Comparison of ENCODE assay signal across 31 cellular contexts in the genomic region with DNA sequence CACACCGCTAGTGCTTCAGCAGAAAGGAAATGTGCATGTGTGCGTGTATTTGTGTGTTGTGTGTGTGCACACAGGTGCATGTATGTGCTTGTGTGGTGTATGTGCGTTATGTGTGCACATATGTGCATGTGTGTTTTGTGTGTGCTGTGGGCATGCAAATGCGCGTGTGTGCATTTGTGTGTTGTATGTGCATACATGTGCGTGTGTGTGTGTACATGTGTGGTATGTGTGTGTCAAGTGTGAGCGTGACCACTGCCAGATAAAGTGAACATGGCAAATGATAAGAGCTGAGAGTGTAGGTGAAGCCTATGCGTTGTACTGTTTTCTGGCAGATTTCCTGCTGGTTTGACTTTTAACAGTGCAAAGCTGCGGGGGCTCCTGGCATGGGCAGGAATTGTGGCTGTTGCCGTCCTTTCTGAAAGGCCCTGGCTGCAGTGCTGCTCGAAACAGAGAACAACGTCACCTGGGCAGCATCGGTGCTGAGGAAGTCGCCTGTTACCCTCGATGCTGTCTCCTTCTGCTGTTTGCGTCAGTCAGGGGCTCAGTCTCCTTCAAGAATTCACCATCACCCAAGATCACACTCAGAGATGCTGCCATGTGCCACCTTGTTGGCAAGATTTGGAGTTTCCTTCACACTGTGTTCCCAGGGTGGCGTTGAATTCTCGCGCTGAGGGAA. TPM values are rescaled to one million over a fixed set of nuclear protein-coding genes. Genes with fewer than 3 reads are reported as not detected.
DNase-seq lines count a peak whose midpoint lies in the region; ATAC-seq, FAIRE-seq and TF ChIP-seq lines count a peak whose summit lies in the region.
"Had no signal": no experiment of that assay in that cellular context is flagged by ENCODE, and none has a peak within 500 bp of the region (broad histone marks: within the 10 kb centered on the region; RNA-seq: fewer than 3 reads in every experiment).

No MANE protein-coding gene starts in this region.

- intact Hi-C loops in natural killer cell (cut with micrococcal nuclease) (no loop called here), transverse colon (cut with DNase I; ENCODE audit: low total_unique reads) (loop anchor here (5.0 kb wide), 1 partner anchor 47 kb away; no protein-coding TSS in a partner anchor)

- no peaks in the 10 kb centered on the region for H3K4me1 Mint-ChIP-seq in natural killer cell treated with Interleukin-12 subunit alpha and Interleukin-12 subunit beta and Interleukin-15 and Interleukin-18, amount 100 ng/mL, for 72 hours (ENCODE audit: low read depth in 2 of 2)
- H3K4me1 Mint-ChIP-seq in natural killer cell (no peaks in the 10 kb centered on the region), chondrocyte (ENCODE audit: low read depth) (no peaks in the 10 kb centered on the region)
- H3K4me1 Mint-ChIP-seq: CD4-positive, alpha-beta memory T cell had no signal

- peak overlapping the region; percentile 25 for H3K23ac ChIP-seq in neuronal stem cell (ENCODE audit: low read depth, low read length, poor library complexity)

- WGBS in neuronal stem cell (ENCODE audit: extremely low coverage in 2 of 2, insufficient read length in 2 of 2, insufficient replicate concordance in 1 of 2), 2 donors, result no CpG with 5 or more reads among the region's 19 CpGs
- WGBS in transverse colon (ENCODE audit: low coverage in 1 of 2), 2 donors, result 88 to 91% methylated on average over 9 to 19 of the region's 19 CpGs

- peak overlapping the region; percentile 15 for H3K18ac ChIP-seq in neuronal stem cell (ENCODE audit: low read length)

- H2BK15ac ChIP-seq in neuronal stem cell (ENCODE audit: low read length), result no peak overlapping the region

- no peak overlapping the region for H2BK5ac ChIP-seq in neuronal stem cell (ENCODE audit: low read length)

- H3K27me3 Mint-ChIP-seq in natural killer cell treated with Interleukin-12 subunit alpha and Interleukin-12 subunit beta and Interleukin-15 and Interleukin-18, amount 100 ng/mL, for 72 hours, result no peaks in the 10 kb centered on the region
- H3K27me3 Mint-ChIP-seq in natural killer cell (ENCODE audit: low read depth in 2 of 2), result no peaks in the 10 kb centered on the region
- peaks cover 9% of the 10 kb centered on the region for H3K27me3 Mint-ChIP-seq in chondrocyte (ENCODE audit: low read depth)

- H3K27ac Mint-ChIP-seq in natural killer cell treated with Interleukin-12 subunit alpha and Interleukin-12 subunit beta and Interleukin-15 and Interleukin-18, amount 100 ng/mL, for 72 hours, result no peak overlapping the region
- no peak overlapping the region for H3K27ac Mint-ChIP-seq in natural killer cell
- no peak overlapping the region for H3K27ac Mint-ChIP-seq in chondrocyte (ENCODE audit: unreplicated experiment)
- H3K27ac Mint-ChIP-seq: CD4-positive, alpha-beta memory T cell; GM23338; HFFc6 had no signal

- peak overlapping the region; percentile 66 for H3K9ac ChIP-seq in neuronal stem cell (ENCODE audit: low read depth, low read length, poor library complexity)

- H3K9me3 ChIP-seq in neuronal stem cell (replicated peaks in 1 of 2; ENCODE audit: control insufficient read depth in 2 of 2, insufficient read depth in 1 of 2, low read depth in 1 of 2, low read length in 2 of 2), result peaks cover 0 to 2% of the 10 kb centered on the region in 2 donors
- H3K9me3 ChIP-seq in transverse colon, result no peaks in the 10 kb centered on the region
- H3K9me3 ChIP-seq: A549, HAP-1 had no signal

- H3K4me1 ChIP-seq in neuronal stem cell (ENCODE audit: control insufficient read depth in 2 of 2, insufficient read depth in 1 of 2, low read depth in 1 of 2, low read length in 2 of 2) (peaks cover 0 to 13% of the 10 kb centered on the region in 2 donors), transverse colon (peaks cover 0 to 3% (median 0%) of the 10 kb centered on the region in 4 donors)
- H3K4me1 ChIP-seq: A549, HAP-1 had no signal

- H3K36me3 ChIP-seq in neuronal stem cell (replicated peaks in 1 of 2; ENCODE audit: control insufficient read depth in 2 of 2, insufficient read depth in 2 of 2, low read length in 2 of 2) (no peaks in the 10 kb centered on the region), transverse colon (no peaks in the 10 kb centered on the region)
- H3K36me3 ChIP-seq: HAP-1 had no signal

- TF ChIP-seq CTCF in natural killer cell (IDR thresholded peaks at IDR 0.05), result no peak
- TF ChIP-seq CTCF in chondrocyte (IDR thresholded peaks at IDR 0.05), result no peak
- no peak for TF ChIP-seq CTCF in transverse colon (IDR thresholded peaks at IDR 0.05)

- no peak for TF ChIP-seq POLR2A in transverse colon (IDR thresholded peaks at IDR 0.05)

- H3K79me1 ChIP-seq in neuronal stem cell (ENCODE audit: low read depth, low read length), result no peaks in the 10 kb centered on the region

- H3K4ac ChIP-seq in neuronal stem cell (ENCODE audit: low read length), result no peak overlapping the region

- H3K27ac ChIP-seq in neuronal stem cell (replicated peaks; ENCODE audit: low read length) (no peak overlapping the region), transverse colon (no peak overlapping the region)
- H3K27ac ChIP-seq: A549, PC-9, SK-N-MC had no signal

- DNase-seq in natural killer cell treated with Interleukin-12 subunit alpha and Interleukin-12 subunit beta and Interleukin-15 and Interleukin-18, amount 100 ng/mL, for 72 hours (ENCODE audit: low spot score), result peak; percentile 5
- DNase-seq in natural killer cell (no peak), chondrocyte (ENCODE audit: low spot score) (peak; percentile 32), neuronal stem cell (ENCODE audit: low spot score) (no peak), urothelium cell line (ENCODE audit: low spot score) (no peak), medulla oblongata (ENCODE audit: extremely low spot score) (no peak), transverse colon (no peak)
- DNase-seq: AML-193; C1 segment of cervical spinal cord; CD4-positive, alpha-beta memory T cell; COR-L47; HFFc6; Karpas-422; NCI-H1105; NCI-H1436 treated with DMSO at 0.1 percent for 48 hours; NCI-H2029; NCI-H446 treated with DMSO at 0.1 percent for 48 hours; NCI-H526; NCI-H82; NK-92 treated with Interleukin-12 subunit alpha and Interleukin-12 subunit beta, amount 100 ng/mL, for 24 hours; PC-9; SHP77 treated with DMSO at 0.1 percent for 48 hours; SW 1271 had no signal

- no peak overlapping the region for H2BK120ac ChIP-seq in neuronal stem cell (ENCODE audit: low read depth, low read length)

- no peaks in the 10 kb centered on the region for H3K9me3 Mint-ChIP-seq in natural killer cell treated with Interleukin-12 subunit alpha and Interleukin-12 subunit beta and Interleukin-15 and Interleukin-18, amount 100 ng/mL, for 72 hours
- H3K9me3 Mint-ChIP-seq in natural killer cell, result no peaks in the 10 kb centered on the region
- no peaks in the 10 kb centered on the region for H3K9me3 Mint-ChIP-seq in chondrocyte (ENCODE audit: low read depth)
- H3K9me3 Mint-ChIP-seq: GM23338 had no signal

- no peak overlapping the region for H3K4me2 ChIP-seq in neuronal stem cell (ENCODE audit: insufficient read depth, low read length, poor library complexity, severe bottlenecking)
- H3K4me2 ChIP-seq: A549, GM23338, PC-9 had no signal

- peak overlapping the region in 1 of 2 donors; percentile 7 for H3K4me3 ChIP-seq in neuronal stem cell (ENCODE audit: low read length in 2 of 2)
- H3K4me3 ChIP-seq in transverse colon, result no peak overlapping the region
- H3K4me3 ChIP-seq: A549, GM23338, HAP-1, PC-9, SK-N-MC had no signal

- peak overlapping the region; percentile 59 for H3K14ac ChIP-seq in neuronal stem cell (ENCODE audit: low read length)

- H3K36me3 Mint-ChIP-seq in natural killer cell treated with Interleukin-12 subunit alpha and Interleukin-12 subunit beta and Interleukin-15 and Interleukin-18, amount 100 ng/mL, for 72 hours, result no peaks in the 10 kb centered on the region
- H3K36me3 Mint-ChIP-seq in natural killer cell, result no peaks in the 10 kb centered on the region
- H3K36me3 Mint-ChIP-seq in chondrocyte (ENCODE audit: low read depth), result no peaks in the 10 kb centered on the region
- H3K36me3 Mint-ChIP-seq: CD4-positive, alpha-beta memory T cell had no signal

- H2AFZ ChIP-seq in neuronal stem cell (ENCODE audit: low read length), result no peak overlapping the region
- H2AFZ ChIP-seq: GM23338, PC-9 had no signal

- H2AK5ac ChIP-seq in neuronal stem cell (ENCODE audit: low read depth, low read length), result no peak overlapping the region

- H3K27me3 ChIP-seq in neuronal stem cell (ENCODE audit: control insufficient read depth in 3 of 3, insufficient read depth in 3 of 3, low read depth in 1 of 3, low read length in 3 of 3) (peaks cover 0 to 29% (median 0%) of the 10 kb centered on the region in 3 experiments), transverse colon (no peaks in the 10 kb centered on the region)

- FAIRE-seq in urothelium cell line (lab: Jason Lieb, UNC), result peak; percentile 87
- FAIRE-seq: A549, G401.6 had no signal

- no peak for ATAC-seq in natural killer cell treated with Interleukin-12 subunit alpha and Interleukin-12 subunit beta and Interleukin-15 and Interleukin-18, amount 100 ng/mL, for 72 hours
- ATAC-seq in natural killer cell, result no peak
- ATAC-seq in GM18870 (IDR thresholded peaks at IDR 0.05; ENCODE audit: unreplicated experiment), result no peak
- ATAC-seq: A549, GM23338 had no signal

- no peak for TF ChIP-seq EP300 in transverse colon (IDR thresholded peaks at IDR 0.05; ENCODE audit: low read depth)

- H3K4me3 Mint-ChIP-seq in natural killer cell treated with Interleukin-12 subunit alpha and Interleukin-12 subunit beta and Interleukin-15 and Interleukin-18, amount 100 ng/mL, for 72 hours, result no peak overlapping the region
- H3K4me3 Mint-ChIP-seq in natural killer cell, result no peak overlapping the region
- no peak overlapping the region for H3K4me3 Mint-ChIP-seq in chondrocyte (ENCODE audit: unreplicated experiment)
- H3K4me3 Mint-ChIP-seq: CD4-positive, alpha-beta memory T cell; GM23338; HFFc6 had no signal

- in situ Hi-C loops in transverse colon (cut with MboI; ENCODE audit: low pct_ligation_motif_present in 1 of 4, low pct_unique_long_range_greater_than_20kb in 1 of 4, low sequenced_read_pairs in 3 of 4), result no loop called here

- H4K8ac ChIP-seq in neuronal stem cell (ENCODE audit: low read depth, low read length), result no peak overlapping the region

- H4K91ac ChIP-seq in neuronal stem cell (ENCODE audit: low read depth, low read length, poor library complexity), result no peak overlapping the region

- H2BK12ac ChIP-seq in neuronal stem cell (ENCODE audit: low read length), result no peak overlapping the region

RNA-seq across cellular contexts. Expression of gene ADGRD1, which starts 56.0 kb away (rescaled TPM):
- total RNA-seq in natural killer cell treated with Interleukin-12 subunit alpha and Interleukin-12 subunit beta and Interleukin-15 and Interleukin-18, amount 100 ng/mL, for 72 hours, result not detected
- 1 to 10 TPM in 2 of 3 donors, under 1 TPM in 1; 0.50 to 3.9 (median 1.4) TPM for total RNA-seq in natural killer cell
- 1.7 to 4.7 TPM (median 3.5 TPM) in 3 replicates for total RNA-seq in chondrocyte
- 0.28 TPM for polyA plus RNA-seq in neuronal stem cell (2013, experiment 1 of 2)
- 0.32 TPM for polyA plus RNA-seq in neuronal stem cell (2013, experiment 2 of 2)
- 10 to 100 TPM in 2 of 4 donors, 1 to 10 TPM in 2; 8.3 to 18.1 (median 12.5) TPM for total RNA-seq in transverse colon
- total RNA-seq: CD4-positive, alpha-beta memory T cell; HFFc6; M059J; PC-9; RPMI7951 had no signal
- polyA plus RNA-seq: CD4-positive, alpha-beta memory T cell; GM23338 had no signal

Comparison
In these comparisons a context has a peak if more than half of its experiments do, and no peak if none do; other contexts are left out.
1. DNase-seq: peak in natural killer cell treated with Interleukin-12 subunit alpha and Interleukin-12 subunit beta and Interleukin-15 and Interleukin-18, amount 100 ng/mL, for 72 hours (single experiment) and chondrocyte (single experiment); none in natural killer cell (single experiment), neuronal stem cell (single experiment), urothelium cell line (single experiment), medulla oblongata (single experiment) and transverse colon (single experiment).